In the genomic region with DNA sequence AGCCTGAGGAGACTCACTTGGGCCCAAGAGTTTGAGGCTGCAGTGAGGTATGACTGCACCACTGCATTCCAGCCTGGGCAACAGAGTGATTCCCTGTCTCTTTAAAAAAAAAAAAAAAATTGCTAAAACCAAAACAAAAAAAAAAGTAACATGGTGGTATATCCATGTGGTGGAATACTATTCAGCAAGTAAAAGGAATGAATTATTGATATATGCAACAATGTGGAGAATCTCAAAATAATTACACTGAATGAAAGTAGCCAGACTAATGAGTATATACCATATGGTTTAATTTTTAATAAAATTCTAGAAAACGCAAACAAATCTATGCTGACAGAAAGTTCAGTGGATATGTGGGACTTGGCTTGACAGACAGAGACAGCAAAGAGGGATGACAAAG, we compare ENCODE assay signal across 8 cellular contexts.
"Had no signal": no experiment of that assay in that cellular context is flagged by ENCODE, and none has a peak within 500 bp of the region (broad histone marks: within the 10 kb centered on the region; RNA-seq: fewer than 3 reads in every experiment).

No MANE protein-coding gene starts in this region.

- FAIRE-seq: H1, H54, HTR-8/SVneo had no signal

- ATAC-seq: GM23338 had no signal

- DNase-seq: H9, HCEC 1CT, IMR-90, KBM-7 had no signal

- H2AFZ ChIP-seq: GM23338 had no signal

- H3K4me3 ChIP-seq: GM23338 had no signal

- H3K4me2 ChIP-seq: GM23338 had no signal
